Comparison of ENCODE assay signal across 20 cellular contexts in the genomic region with DNA sequence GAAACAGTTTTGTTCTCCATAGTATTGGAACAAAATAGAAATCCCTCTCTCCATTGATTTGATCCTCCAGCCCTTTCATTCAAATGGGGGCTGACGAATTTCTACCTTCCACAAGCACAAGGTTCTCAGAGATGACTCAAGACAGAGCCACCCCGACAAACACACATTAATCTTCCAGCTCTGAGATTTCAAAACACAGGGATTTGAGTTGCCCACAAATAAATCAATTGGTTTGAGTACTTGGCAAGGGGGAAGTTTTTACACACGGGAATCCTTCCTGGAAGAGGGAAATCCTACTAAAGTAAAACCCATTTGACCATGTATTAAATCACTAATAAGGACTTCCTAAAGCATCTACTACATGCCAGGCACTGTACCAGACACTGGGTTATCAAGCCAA. TPM values are rescaled to one million over a fixed set of nuclear protein-coding genes. Genes with fewer than 3 reads are reported as not detected.
DNase-seq lines count a peak whose midpoint lies in the region; ATAC-seq and TF ChIP-seq lines count a peak whose summit lies in the region.
"Had no signal": no experiment of that assay in that cellular context is flagged by ENCODE, and none has a peak within 500 bp of the region (broad histone marks: within the 10 kb centered on the region; RNA-seq: fewer than 3 reads in every experiment).

No MANE protein-coding gene starts in this region.

- BruUV-seq in OCI-LY7 (replicated peaks; lab: Mats Ljungman, UMichigan) = no TSS peak

- H3K27ac ChIP-seq in SK-N-SH (ENCODE audit: low read depth in 2 of 2, low read length in 1 of 2) (no peak overlapping the region), OCI-LY7 (ENCODE audit: low read depth, low read length, poor library complexity, severe bottlenecking) (no peak overlapping the region)
- H3K27ac ChIP-seq: 22Rv1; A549; BLaER1 treated with 17β-estradiol and CSF1 and Interleukin-3, amounts not matched to agents 10 nM and 100 nM; C4-2B had no signal

- no peak overlapping the region for H3K9ac ChIP-seq in SK-N-SH
- H3K9ac ChIP-seq: BLaER1 treated with 17β-estradiol and CSF1 and Interleukin-3, amounts not matched to agents 10 nM and 100 nM had no signal

- H3K4me1 ChIP-seq in SK-N-SH (ENCODE audit: control insufficient read depth in 1 of 2, insufficient read depth in 2 of 2, low read depth in 1 of 2, low read length in 1 of 2) (peaks cover 0 to 17% of the 10 kb centered on the region in 2 experiments; a peak in 1 of 4 replicates), OCI-LY7 (ENCODE audit: insufficient read depth, low read length, poor library complexity, severe bottlenecking) (no peaks in the 10 kb centered on the region)
- H3K4me1 ChIP-seq: Caco-2 had no signal

- POLR2A ChIA-PET in SK-N-SH (lab: Yijun Ruan, JAX) (no interaction called here), OCI-LY7 (lab: Charles Lee) (no interaction called here)

- H2AFZ ChIP-seq in SK-N-SH (ENCODE audit: low read depth) (no peak overlapping the region), OCI-LY7 (ENCODE audit: low read length) (no peak overlapping the region)

- ATAC-seq in SK-N-SH treated with all-trans-retinoic acid at 6 μM for 48 hours (no peak), HG03135 (IDR thresholded peaks at IDR 0.05; ENCODE audit: unreplicated experiment) (no peak), HG03045 (IDR thresholded peaks at IDR 0.05; ENCODE audit: unreplicated experiment) (no peak)
- ATAC-seq: A549; CD8-positive, alpha-beta T cell had no signal

- no peak for TF ChIP-seq CTCF in SK-N-SH (IDR thresholded peaks at IDR 0.05)
- no peak for TF ChIP-seq CTCF in OCI-LY7 (conservative IDR thresholded peaks at IDR 0.05; ENCODE audit: low read length)

- H3K4me3 ChIP-seq in SK-N-SH (ENCODE audit: low read depth in 2 of 2, low read length in 1 of 2) (no peak overlapping the region), OCI-LY7 (ENCODE audit: low read depth, low read length, poor library complexity, severe bottlenecking) (no peak overlapping the region)
- H3K4me3 ChIP-seq: A549; BLaER1 treated with 17β-estradiol and CSF1 and Interleukin-3, amounts not matched to agents 10 nM and 100 nM had no signal

- H3K9me2 ChIP-seq in SK-N-SH (no peaks in the 10 kb centered on the region), OCI-LY7 (ENCODE audit: insufficient read depth, low read length) (no peaks in the 10 kb centered on the region)

- TF ChIP-seq RAD21 in SK-N-SH (IDR thresholded peaks at IDR 0.05; ENCODE audit: low read length) = no peak

- WGBS in SK-N-SH (ENCODE audit: low lambda C conversion rate) = 53% methylated on average over 3 of the region's 3 CpGs

- DNase-seq in SK-N-SH (no peak), M059J (ENCODE audit: low read depth) (peak; percentile 22), amniotic epithelial cell (ENCODE audit: low read depth) (peak; percentile 91), islet precursor cell (peak; percentile 1), OCI-LY7 (ENCODE audit: low spot score) (no peak)
- DNase-seq: AML-193; Caco-2; Calu3; CD4-positive, alpha-beta T cell; CD8-positive, alpha-beta T cell; DMS79 treated with DMSO at 0.1 percent for 48 hours; GF-D8 had no signal

- peaks cover 57% of the 10 kb centered on the region; the same call in 1 of the 2 replicates for H3K79me2 ChIP-seq in SK-N-SH (ENCODE audit: insufficient read depth)
- no peaks in the 10 kb centered on the region for H3K79me2 ChIP-seq in OCI-LY7 (ENCODE audit: insufficient read depth, low read depth, low read length)

- no peak overlapping the region; the same call in 1 of the 2 replicates for H3K4me2 ChIP-seq in SK-N-SH
- H3K4me2 ChIP-seq in OCI-LY7 (ENCODE audit: low read length) = no peak overlapping the region
- H3K4me2 ChIP-seq: BLaER1 treated with 17β-estradiol and CSF1 and Interleukin-3, amounts not matched to agents 10 nM and 100 nM had no signal

- CTCF ChIA-PET in SK-N-SH (lab: Yijun Ruan, JAX) (interaction anchor here (1.0 kb wide), 2 partner anchors 17 to 30 kb away, joined by 3 to 4 read pairs; no protein-coding TSS in a partner anchor), OCI-LY7 (lab: Charles Lee; ENCODE audit: unreplicated experiment) (interaction anchor here (0.8 kb wide), 1 partner anchor 14 kb away, joined by 3 read pairs; no protein-coding TSS in a partner anchor)

- no peaks in the 10 kb centered on the region for H3K27me3 ChIP-seq in SK-N-SH (ENCODE audit: insufficient read depth)

- H4K20me1 ChIP-seq in SK-N-SH (ENCODE audit: insufficient read depth) = no peaks in the 10 kb centered on the region
- no peaks in the 10 kb centered on the region for H4K20me1 ChIP-seq in OCI-LY7 (ENCODE audit: insufficient read depth, low read length)

- no peaks in the 10 kb centered on the region for H3K9me3 ChIP-seq in SK-N-SH
- no peaks in the 10 kb centered on the region for H3K9me3 ChIP-seq in OCI-LY7 (ENCODE audit: low read length)
- H3K9me3 ChIP-seq: A549; BLaER1 treated with 17β-estradiol and CSF1 and Interleukin-3, amounts not matched to agents 10 nM and 100 nM; Caco-2 had no signal

- H3F3A ChIP-seq in SK-N-SH (replicated peaks; ENCODE audit: insufficient read depth) = peaks cover 4% of the 10 kb centered on the region

- TF ChIP-seq EP300 in SK-N-SH (IDR thresholded peaks at IDR 0.05; ENCODE audit: borderline replicate concordance in 1 of 2, low read depth in 1 of 2, low read length in 1 of 2) = no peak

- intact Hi-C loops in OCI-LY7 (cut with micrococcal nuclease; ENCODE audit: unreplicated experiment) = no loop called here

- H3K36me3 ChIP-seq in SK-N-SH (replicated peaks in 1 of 2; ENCODE audit: control insufficient read depth in 1 of 2, insufficient read depth in 2 of 2, low read length in 1 of 2) = no peaks in the 10 kb centered on the region
- H3K36me3 ChIP-seq in OCI-LY7 (ENCODE audit: insufficient read depth, low read length) = no peaks in the 10 kb centered on the region
- H3K36me3 ChIP-seq: BLaER1 treated with 17β-estradiol and CSF1 and Interleukin-3, amounts not matched to agents 10 nM and 100 nM had no signal

TF ChIP-seq in SK-N-SH, 30 proteins besides CTCF, POLR2A, EP300 and RAD21:
- TF ChIP-seq, protein P1, sequence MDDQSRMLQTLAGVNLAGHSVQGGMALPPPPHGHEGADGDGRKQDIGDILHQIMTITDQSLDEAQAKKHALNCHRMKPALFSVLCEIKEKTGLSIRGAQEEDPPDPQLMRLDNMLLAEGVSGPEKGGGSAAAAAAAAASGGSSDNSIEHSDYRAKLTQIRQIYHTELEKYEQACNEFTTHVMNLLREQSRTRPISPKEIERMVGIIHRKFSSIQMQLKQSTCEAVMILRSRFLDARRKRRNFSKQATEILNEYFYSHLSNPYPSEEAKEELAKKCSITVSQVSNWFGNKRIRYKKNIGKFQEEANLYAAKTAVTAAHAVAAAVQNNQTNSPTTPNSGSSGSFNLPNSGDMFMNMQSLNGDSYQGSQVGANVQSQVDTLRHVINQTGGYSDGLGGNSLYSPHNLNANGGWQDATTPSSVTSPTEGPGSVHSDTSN (IDR thresholded peaks at IDR 0.05) = peak; percentile 30; the same call in 1 of the 2 replicates
- TF ChIP-seq, protein P2, sequence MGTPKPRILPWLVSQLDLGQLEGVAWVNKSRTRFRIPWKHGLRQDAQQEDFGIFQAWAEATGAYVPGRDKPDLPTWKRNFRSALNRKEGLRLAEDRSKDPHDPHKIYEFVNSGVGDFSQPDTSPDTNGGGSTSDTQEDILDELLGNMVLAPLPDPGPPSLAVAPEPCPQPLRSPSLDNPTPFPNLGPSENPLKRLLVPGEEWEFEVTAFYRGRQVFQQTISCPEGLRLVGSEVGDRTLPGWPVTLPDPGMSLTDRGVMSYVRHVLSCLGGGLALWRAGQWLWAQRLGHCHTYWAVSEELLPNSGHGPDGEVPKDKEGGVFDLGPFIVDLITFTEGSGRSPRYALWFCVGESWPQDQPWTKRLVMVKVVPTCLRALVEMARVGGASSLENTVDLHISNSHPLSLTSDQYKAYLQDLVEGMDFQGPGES (IDR thresholded peaks at IDR 0.05; ENCODE audit: low read depth, low read length) = no peak
TF ChIP-seq in SK-N-SH: peak in this region for 1.

TF ChIP-seq in SK-N-SH treated with all-trans-retinoic acid at 6 μM for 48 hours, 23 proteins besides CTCF, POLR2A, EP300 and RAD21:
- TF ChIP-seq ZC3H10 (CRISPR knock-in tag; IDR thresholded peaks at IDR 0.05) = no peak
- TF ChIP-seq, protein P3, sequence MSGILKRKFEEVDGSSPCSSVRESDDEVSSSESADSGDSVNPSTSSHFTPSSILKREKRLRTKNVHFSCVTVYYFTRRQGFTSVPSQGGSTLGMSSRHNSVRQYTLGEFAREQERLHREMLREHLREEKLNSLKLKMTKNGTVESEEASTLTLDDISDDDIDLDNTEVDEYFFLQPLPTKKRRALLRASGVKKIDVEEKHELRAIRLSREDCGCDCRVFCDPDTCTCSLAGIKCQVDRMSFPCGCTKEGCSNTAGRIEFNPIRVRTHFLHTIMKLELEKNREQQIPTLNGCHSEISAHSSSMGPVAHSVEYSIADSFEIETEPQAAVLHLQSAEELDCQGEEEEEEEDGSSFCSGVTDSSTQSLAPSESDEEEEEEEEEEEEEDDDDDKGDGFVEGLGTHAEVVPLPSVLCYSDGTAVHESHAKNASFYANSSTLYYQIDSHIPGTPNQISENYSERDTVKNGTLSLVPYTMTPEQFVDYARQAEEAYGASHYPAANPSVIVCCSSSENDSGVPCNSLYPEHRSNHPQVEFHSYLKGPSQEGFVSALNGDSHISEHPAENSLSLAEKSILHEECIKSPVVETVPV (CRISPR knock-in tag; IDR thresholded peaks at IDR 0.05) = no peak

RNA-seq across cellular contexts. Expression of a gene that starts 5.4 kb away (rescaled TPM):
- 1.9 and 2.2 TPM in 2 replicates for polyA plus RNA-seq in SK-N-SH (2012; rRNA removed)
- polyA plus RNA-seq in SK-N-SH (2012; cell fraction: cytosol; rRNA removed) = 0.91 and 2.0 TPM in 2 replicates
- polyA plus RNA-seq in SK-N-SH (2012; cell fraction: nucleus; rRNA removed) = 1.2 and 2.4 TPM in 2 replicates
- 1.4 and 1.8 TPM in 2 replicates for total RNA-seq in M059J (2014; rRNA removed; shearing (Covaris generic))
- total RNA-seq in OCI-LY7 (2014; rRNA removed; shearing (Covaris generic)) = not detected in 2 replicates
- total RNA-seq in OCI-LY7 (2022) = not detected in 2 replicates
- total RNA-seq: B cell; Caco-2; CD4-positive, alpha-beta T cell; CD8-positive, alpha-beta T cell had no signal

Comparison
In these comparisons a context has a peak if more than half of its experiments do, and no peak if none do; other contexts are left out.
1. DNase-seq: peak in M059J (single experiment), amniotic epithelial cell (single experiment) and islet precursor cell (single experiment); none in SK-N-SH (single experiment) and OCI-LY7 (single experiment).